ENCODE assay signal across 7 cellular contexts in genomic region chr1:156421062-156421938, GRCh38. TPM values are rescaled to one million over a fixed set of nuclear protein-coding genes. Genes with fewer than 3 reads are reported as not detected.
A peak's percentile ranks its signal among the peaks of the same experiment; 100 is the strongest.
DNase-seq lines count a peak whose midpoint lies in the region; ATAC-seq, FAIRE-seq and TF ChIP-seq lines count a peak whose summit lies in the region.

No MANE protein-coding gene starts in this region.

- peaks cover 18% of the 10 kb centered on the region for H3K4me1 Mint-ChIP-seq in activated CD8-positive, alpha-beta memory T cell treated with anti-CD3 and anti-CD28 coated beads, Interleukin-2, amount 10 ng/mL, durations not matched to agents 7 days and 5 days

- H3K4me3 ChIP-seq in H1 (ENCODE audit: extremely low read depth in 1 of 4, insufficient read depth in 2 of 4, low read depth in 3 of 4, low read length in 4 of 4) (peak overlapping the region; percentile 35 to 61 (median 45)), mesodermal cell (ENCODE audit: extremely low read depth, insufficient read depth, low read length, poor library complexity, severe bottlenecking) (peak overlapping the region; percentile 27)

- DNase-seq in NCI-H460 (ENCODE audit: extremely low read depth, low read depth) (peak; percentile 93), H1 (ENCODE audit: low read depth in 1 of 2, low spot score in 2 of 2) (peak in 1 of 2 experiments; percentile 93)
- peak; percentile 84 for DNase-seq in activated CD8-positive, alpha-beta memory T cell treated with anti-CD3 and anti-CD28 coated beads, Interleukin-2, amount 10 ng/mL, durations not matched to agents 7 days and 5 days
- peak; percentile 31 to 45 for DNase-seq in stimulated activated CD8-positive, alpha-beta memory T cell treated with anti-CD3 and anti-CD28 coated beads, Interleukin-2, amount 100 ng/mL, for 1 hour (ENCODE audit: low read depth in 2 of 2)

- no peaks in the 10 kb centered on the region for H3K9me3 Mint-ChIP-seq in activated CD8-positive, alpha-beta memory T cell treated with anti-CD3 and anti-CD28 coated beads, Interleukin-2, amount 10 ng/mL, durations not matched to agents 7 days and 5 days (ENCODE audit: low read depth)

- no peaks in the 10 kb centered on the region for H3K79me2 ChIP-seq in H1 (ENCODE audit: control insufficient read depth in 1 of 2, insufficient read depth in 2 of 2, low read length in 2 of 2)

- H4K20me1 ChIP-seq in H1 (replicated peaks in 1 of 2; ENCODE audit: control insufficient read depth in 1 of 2, insufficient read depth in 2 of 2, low read length in 2 of 2): peaks cover 0 to 5% of the 10 kb centered on the region in 2 experiments

- H2BK120ac ChIP-seq in H1 (replicated peaks; ENCODE audit: low read depth, low read length): no peak overlapping the region

- peak overlapping the region; percentile 78 to 96 for H3K4me2 ChIP-seq in H1 (ENCODE audit: insufficient read depth in 1 of 2, low read depth in 2 of 2, low read length in 2 of 2)

- peaks cover 91% of the 10 kb centered on the region for H3K27me3 Mint-ChIP-seq in activated CD8-positive, alpha-beta memory T cell treated with anti-CD3 and anti-CD28 coated beads, Interleukin-2, amount 10 ng/mL, durations not matched to agents 7 days and 5 days

- peak in 1 of 2 experiments; percentile 9; a peak in 1 of 3 replicates for TF ChIP-seq EP300 in H1 (IDR thresholded peaks at IDR 0.05; ENCODE audit: borderline replicate concordance in 1 of 2, low read depth in 2 of 2, low read length in 2 of 2)

- peak overlapping the region; percentile 95; the same call in 1 of the 2 replicates for H3K18ac ChIP-seq in H1 (ENCODE audit: extremely low read depth, low read length)

- no peak overlapping the region for H3K4ac ChIP-seq in H1 (replicated peaks; ENCODE audit: insufficient read length, low read depth, low read length)

- WGBS in H1 (ENCODE audit: extremely low coverage in 1 of 2, insufficient coverage in 1 of 2, insufficient read length in 1 of 2, insufficient replicate concordance in 2 of 2, low coverage in 1 of 2, low lambda C conversion rate in 2 of 2, missing lambda C conversion rate in 1 of 2), 2 experiments: 3% methylated on average over 35 of the region's 69 CpGs; no CpG with 5 or more reads in 1 of the 2 experiments
- WGBS in mesodermal cell (ENCODE audit: insufficient coverage in 2 of 2), 2 experiments: 0 to 1% methylated on average over 59 to 60 of the region's 69 CpGs

- CTCF ChIA-PET in activated CD8-positive, alpha-beta memory T cell treated with anti-CD3 and anti-CD28 coated beads, Interleukin-2, amount 10 ng/mL, durations not matched to agents 7 days and 5 days (lab: Charles Lee): interaction anchor here (0.9 to 7.2 kb wide), 6 partner anchors 11 to 206 kb away, joined by 3 to 58 read pairs (median 6); no protein-coding TSS in a partner anchor
- CTCF ChIA-PET in H1 (lab: Charles Lee; ENCODE audit: partially characterized antibody): interaction anchor here (1.0 to 14.9 kb wide), 6 partner anchors 11 to 36 kb away, joined by 3 to 124 read pairs (median 45); no protein-coding TSS in a partner anchor

- TF ChIP-seq POLR2A in H1 (IDR thresholded peaks at IDR 0.05; ENCODE audit: control extremely low read depth in 1 of 2, low read depth in 2 of 2, low read length in 2 of 2): peak; percentile 69 to 87

- no peak for TF ChIP-seq CTCF in H1 (IDR thresholded peaks at IDR 0.05; ENCODE audit: control extremely low read depth in 1 of 3, insufficient read depth in 1 of 3, low read depth in 1 of 3, low read length in 3 of 3)

- POLR2A ChIA-PET in H1 (lab: Charles Lee; ENCODE audit: partially characterized antibody): interaction anchor here (0.7 to 5.2 kb wide), 14 partner anchors 9 to 206 kb away, joined by 3 to 74 read pairs (median 6); partner anchors contain the start of gene MEF2D

- no peak overlapping the region for H3K56ac ChIP-seq in H1 (replicated peaks; ENCODE audit: insufficient read length, low read depth, low read length)

- no peaks in the 10 kb centered on the region for H3K36me3 ChIP-seq in H1 (ENCODE audit: control insufficient read depth in 2 of 4, insufficient read depth in 4 of 4, low read length in 3 of 4)
- no peaks in the 10 kb centered on the region for H3K36me3 ChIP-seq in mesodermal cell (ENCODE audit: control insufficient read depth, insufficient read depth, low read length)

- no peak for FAIRE-seq in H1 (lab: Jason Lieb, UNC)

- no peaks in the 10 kb centered on the region for H3K9me3 ChIP-seq in H1 (ENCODE audit: insufficient read depth in 2 of 2, low read depth in 1 of 2, low read length in 1 of 2)
- no peaks in the 10 kb centered on the region for H3K9me3 ChIP-seq in mesodermal cell (ENCODE audit: control insufficient read depth, low read length)

- peak overlapping the region; percentile 88 for H4K8ac ChIP-seq in H1 (ENCODE audit: extremely low read depth, insufficient read depth, low read length)

- H2BK20ac ChIP-seq in H1 (ENCODE audit: low read length): peak overlapping the region; percentile 82; the same call in 1 of the 2 replicates

- H3K36me3 Mint-ChIP-seq in activated CD8-positive, alpha-beta memory T cell treated with anti-CD3 and anti-CD28 coated beads, Interleukin-2, amount 10 ng/mL, durations not matched to agents 7 days and 5 days: peaks cover 2% of the 10 kb centered on the region

- no peak overlapping the region for H3K23ac ChIP-seq in H1 (ENCODE audit: insufficient read length)

- H3K23me2 ChIP-seq in H1 (ENCODE audit: low read depth, low read length): peaks cover 13% of the 10 kb centered on the region

- H3K4me1 ChIP-seq in H1 (replicated peaks in 1 of 4; ENCODE audit: control insufficient read depth in 3 of 4, insufficient read depth in 4 of 4, low read length in 3 of 4): peaks cover 10 to 26% (median 16%) of the 10 kb centered on the region in 4 experiments
- H3K4me1 ChIP-seq in mesodermal cell (ENCODE audit: control insufficient read depth, insufficient read depth, low read length, poor library complexity, severe bottlenecking): peaks cover 3% of the 10 kb centered on the region

- no peak overlapping the region for H4K5ac ChIP-seq in H1 (ENCODE audit: insufficient read length, low read depth, low read length)

- H2BK12ac ChIP-seq in H1 (ENCODE audit: low read depth, low read length): peak overlapping the region; percentile 81; the same call in 1 of the 2 replicates

- peak overlapping the region; percentile 79 for H3K4me3 Mint-ChIP-seq in activated CD8-positive, alpha-beta memory T cell treated with anti-CD3 and anti-CD28 coated beads, Interleukin-2, amount 10 ng/mL, durations not matched to agents 7 days and 5 days

- peak overlapping the region in 1 of 4 experiments; percentile 23; a peak in 3 of 7 replicates for H3K9ac ChIP-seq in H1 (replicated peaks in 1 of 4; ENCODE audit: extremely low read depth in 1 of 4, low read depth in 3 of 4, low read length in 3 of 4)

- no peak overlapping the region for H3K27ac Mint-ChIP-seq in activated CD8-positive, alpha-beta memory T cell treated with anti-CD3 and anti-CD28 coated beads, Interleukin-2, amount 10 ng/mL, durations not matched to agents 7 days and 5 days

- H3K79me1 ChIP-seq in H1 (ENCODE audit: low read depth, low read length): no peaks in the 10 kb centered on the region

- peak overlapping the region; percentile 31; the same call in 1 of the 2 replicates for H2BK15ac ChIP-seq in H1 (ENCODE audit: low read length)

- H3K27ac ChIP-seq in H1 (ENCODE audit: low read depth, low read length) (peak overlapping the region; percentile 4; the same call in 1 of the 2 replicates), mesodermal cell (ENCODE audit: low read depth, low read length, severe bottlenecking) (no peak overlapping the region)

- H2BK5ac ChIP-seq in H1 (ENCODE audit: low read depth, low read length): peak overlapping the region; percentile 62; the same call in 1 of the 2 replicates

- H3K14ac ChIP-seq in H1 (ENCODE audit: insufficient read length): no peak overlapping the region

- TF ChIP-seq RAD21 in H1 (IDR thresholded peaks at IDR 0.05 in 1 of 2, conservative IDR thresholded peaks at IDR 0.05 in 1 of 2; ENCODE audit: low read depth in 2 of 2, low read length in 2 of 2): no peak

- peak overlapping the region; percentile 76 for H4K91ac ChIP-seq in H1 (replicated peaks; ENCODE audit: insufficient read length, low read length)

- peak overlapping the region; percentile 83; the same call in 1 of the 2 replicates for H2AFZ ChIP-seq in H1 (ENCODE audit: low read length)

- H3K27me3 ChIP-seq in H1 (replicated peaks in 1 of 4; ENCODE audit: control insufficient read depth in 3 of 4, extremely low read depth in 1 of 4, insufficient read depth in 3 of 4, low read length in 3 of 4): peaks cover 43 to 73% (median 65%) of the 10 kb centered on the region in 4 experiments

- ATAC-seq in GM18517 (IDR thresholded peaks at IDR 0.05; ENCODE audit: unreplicated experiment) (peak; percentile 72), HG03175 (IDR thresholded peaks at IDR 0.05; ENCODE audit: unreplicated experiment) (peak; percentile 71)
- ATAC-seq in activated CD8-positive, alpha-beta memory T cell treated with anti-CD3 and anti-CD28 coated beads, Interleukin-2, amount 10 ng/mL, durations not matched to agents 7 days and 5 days: peak; percentile 82

- H2AK5ac ChIP-seq in H1 (ENCODE audit: low read depth, low read length): no peak overlapping the region

TF ChIP-seq in H1, 55 proteins besides CTCF, POLR2A, EP300 and RAD21 (continues in another document):
- TF ChIP-seq EZH2 (IDR thresholded peaks at IDR 0.05; ENCODE audit: low read depth, low read length, severe bottlenecking) (peak; percentile 58), HDAC6 (IDR thresholded peaks at IDR 0.05; ENCODE audit: low read depth, low read length) (no peak), KDM4A (IDR thresholded peaks at IDR 0.05; ENCODE audit: low read depth, low read length, severe bottlenecking) (peak; percentile 95), EGR1 (IDR thresholded peaks at IDR 0.05; ENCODE audit: borderline replicate concordance, low read depth, low read length) (peak; percentile 62; the same call in 1 of the 2 replicates)

RNA-seq across cellular contexts. Expression of gene RHBG, which starts 52.3 kb away (rescaled TPM):
- total RNA-seq in NCI-H460 (2014; rRNA removed; shearing (Covaris generic)): not detected in 2 replicates
- polyA plus RNA-seq in NCI-H460 (2014; cell fraction: nucleus; rRNA removed): not detected in 2 replicates
- total RNA-seq in activated CD8-positive, alpha-beta memory T cell treated with anti-CD3 and anti-CD28 coated beads, Interleukin-2, amount 10 ng/mL, durations not matched to agents 7 days and 5 days: not detected
- total RNA-seq in H1 (2021; fragmentation: NEBNext Ultra II Directional; extraction: Animal tissue kit (Norgen Biotek cat#: 25700)): 2.2 and 2.6 TPM in 2 replicates
- polyA plus RNA-seq in H1 (2011; rRNA removed): 2.7 and 3.1 TPM in 2 replicates
- 2.7 TPM for polyA plus RNA-seq in H1 (2011; cell fraction: cytosol; rRNA removed)
- polyA plus RNA-seq in H1 (2011; cell fraction: nucleus; rRNA removed): 6.5 TPM
- 1.9 to 2.4 TPM (median 2.1 TPM) in 4 replicates for polyA plus RNA-seq in H1 (2012, experiment 1 of 2)
- polyA plus RNA-seq in H1 (2012, experiment 2 of 2): 0.92 TPM
- 2.1 TPM for polyA plus RNA-seq in H1 (2013, experiment 1 of 2)
- polyA plus RNA-seq in H1 (2013, experiment 2 of 2): 1.7 TPM
- 1.2 and 1.5 TPM in 2 replicates for polyA minus RNA-seq in H1 (2011; rRNA and poly(A)+ RNA removed)
- 2.1 TPM for polyA minus RNA-seq in H1 (2011; cell fraction: cytosol; rRNA and poly(A)+ RNA removed)
- 5.1 TPM for polyA minus RNA-seq in H1 (2011; cell fraction: nucleus; rRNA and poly(A)+ RNA removed)
- 0.44 TPM for polyA plus RNA-seq in mesodermal cell (2013, experiment 1 of 2)
- 0.76 TPM for polyA plus RNA-seq in mesodermal cell (2013, experiment 2 of 2)
